In the genomic region with DNA sequence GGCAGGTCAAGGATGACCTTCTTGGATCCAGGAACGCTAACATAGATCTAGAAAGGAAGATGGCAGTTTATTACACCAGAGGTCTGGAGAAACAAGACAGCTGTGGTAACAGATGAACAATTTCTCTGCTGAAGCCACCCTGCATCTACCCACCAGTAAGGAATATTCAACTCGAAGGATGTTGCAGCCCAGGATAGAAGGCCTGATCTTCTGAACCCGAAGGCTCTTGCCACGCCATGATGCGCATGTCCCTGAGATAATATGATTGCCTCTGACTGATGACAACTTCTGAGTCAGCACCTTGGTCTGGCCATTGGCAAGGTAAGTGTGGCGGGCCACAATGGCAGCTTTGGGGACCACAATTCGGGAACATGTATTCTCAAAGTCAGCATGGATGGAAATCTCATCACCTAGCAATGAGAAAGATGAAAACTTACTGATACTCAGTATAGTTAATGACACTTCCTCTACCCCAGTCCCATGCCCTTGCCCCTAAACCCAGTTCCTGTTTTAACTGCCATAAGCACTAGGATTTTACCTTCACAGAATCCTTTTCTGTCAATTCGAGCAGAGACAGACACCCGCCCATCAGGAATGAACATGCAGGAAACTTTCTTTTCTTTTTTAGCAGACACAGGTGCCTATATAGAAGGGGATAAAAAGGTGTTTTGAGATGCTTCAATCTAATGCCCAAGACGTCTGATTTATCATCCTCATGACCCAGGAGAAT, we compare ENCODE assay signal across 8 cellular contexts. TPM values are rescaled to one million over a fixed set of nuclear protein-coding genes. Genes with fewer than 3 reads are reported as not detected.
DNase-seq lines count a peak whose midpoint lies in the region; ATAC-seq, FAIRE-seq and TF ChIP-seq lines count a peak whose summit lies in the region.

No MANE protein-coding gene starts in this region.

- no peaks in the 10 kb centered on the region for H3K9me3 Mint-ChIP-seq in chondrocyte (ENCODE audit: low read depth)
- peaks cover 0 to 8% (median 0%) of the 10 kb centered on the region in 9 donors for H3K9me3 Mint-ChIP-seq in naive thymus-derived CD8-positive, alpha-beta T cell

- H3K4me3 Mint-ChIP-seq in chondrocyte (ENCODE audit: unreplicated experiment): peak overlapping the region; percentile 80
- peak overlapping the region; percentile 91 to 100 (median 99) for H3K4me3 Mint-ChIP-seq in naive thymus-derived CD8-positive, alpha-beta T cell

- peaks cover 36% of the 10 kb centered on the region for H3K36me3 ChIP-seq in SJCRH30

- H3K4me1 ChIP-seq in SJCRH30: peaks cover 24% of the 10 kb centered on the region

- H3K36me3 Mint-ChIP-seq in chondrocyte (ENCODE audit: low read depth): peaks cover 14% of the 10 kb centered on the region
- H3K36me3 Mint-ChIP-seq in naive thymus-derived CD8-positive, alpha-beta T cell: peaks cover 45 to 54% (median 50%) of the 10 kb centered on the region in 3 donors

- POLR2A ChIA-PET in naive thymus-derived CD8-positive, alpha-beta T cell (lab: Charles Lee): interaction anchor here (0.5 to 30.6 kb wide), 9 partner anchors 6 to 134 kb away, joined by 5 to 1573 read pairs (median 49); partner anchors contain the start of genes ANKRD34A, LIX1L, PEX11B and POLR3GL

- no peaks in the 10 kb centered on the region for H3K27me3 ChIP-seq in SJCRH30

- DNase-seq in GM12892 (ENCODE audit: insufficient read length): no peak
- DNase-seq in SJCRH30: no peak
- DNase-seq in chondrocyte (ENCODE audit: low spot score): no peak
- peak in 2 of 10 donors; percentile 33 for DNase-seq in naive thymus-derived CD8-positive, alpha-beta T cell
- no peak for DNase-seq in NCI-H2196 treated with DMSO at 0.1 percent for 48 hours (lab: John Stamatoyannopoulos, UW; ENCODE audit: unreplicated experiment)
- no peak for DNase-seq in GOT3 (lab: John Stamatoyannopoulos, UW)
- DNase-seq in NCI-H82 (lab: John Stamatoyannopoulos, UW): no peak

- peak; percentile 26; the same call in 1 of the 2 replicates for TF ChIP-seq POLR2A in GM12892 (IDR thresholded peaks at IDR 0.05; ENCODE audit: low read depth, low read length)

- ATAC-seq in naive thymus-derived CD8-positive, alpha-beta T cell: no peak
- ATAC-seq in GM18870 (IDR thresholded peaks at IDR 0.05; ENCODE audit: unreplicated experiment): no peak

- H3K4me3 ChIP-seq in SJCRH30: peak overlapping the region; percentile 72

- H3K27me3 Mint-ChIP-seq in chondrocyte (ENCODE audit: low read depth): no peaks in the 10 kb centered on the region
- H3K27me3 Mint-ChIP-seq in naive thymus-derived CD8-positive, alpha-beta T cell: no peaks in the 10 kb centered on the region

- peaks cover 47% of the 10 kb centered on the region for H3K4me1 Mint-ChIP-seq in chondrocyte (ENCODE audit: low read depth)
- H3K4me1 Mint-ChIP-seq in naive thymus-derived CD8-positive, alpha-beta T cell: peaks cover 33 to 75% (median 55%) of the 10 kb centered on the region in 4 donors

- peak; percentile 46 for FAIRE-seq in GM12892 (lab: Jason Lieb, UNC)

- H3K27ac ChIP-seq in SJCRH30: no peak overlapping the region

- H3K9me3 ChIP-seq in SJCRH30 (replicated peaks): no peaks in the 10 kb centered on the region

- no peak for TF ChIP-seq CTCF in chondrocyte (IDR thresholded peaks at IDR 0.05)

- H3K27ac Mint-ChIP-seq in chondrocyte (ENCODE audit: unreplicated experiment): no peak overlapping the region
- H3K27ac Mint-ChIP-seq in naive thymus-derived CD8-positive, alpha-beta T cell: peak overlapping the region; percentile 90 to 100 (median 99)

RNA-seq across cellular contexts. Expression of gene TXNIP, which starts 1.8 kb away (rescaled TPM):
- polyA plus RNA-seq in GM12892 (2012; ENCODE audit: missing spikeins): 104 TPM
- 161 and 177 TPM in 2 replicates for total RNA-seq in SJCRH30 (2014; rRNA removed; shearing (Covaris generic))
- total RNA-seq in chondrocyte: 3.8 to 55.5 TPM (median 4.0 TPM) in 3 replicates
- 100 to 1,000 TPM; 836 to 848 TPM for total RNA-seq in naive thymus-derived CD8-positive, alpha-beta T cell
- 1,000 to 10,000 TPM; 4,009 to 5,114 (median 5,016) TPM for polyA plus RNA-seq in naive thymus-derived CD8-positive, alpha-beta T cell

RNA-seq across cellular contexts. Expression of gene HJV, which starts 27.0 kb away (rescaled TPM):
- not detected for polyA plus RNA-seq in GM12892 (2012; ENCODE audit: missing spikeins)
- total RNA-seq in SJCRH30 (2014; rRNA removed; shearing (Covaris generic)): 0.10 TPM in 2 replicates
- not detected in 3 replicates for total RNA-seq in chondrocyte
- not detected for total RNA-seq in naive thymus-derived CD8-positive, alpha-beta T cell
- polyA plus RNA-seq in naive thymus-derived CD8-positive, alpha-beta T cell: not detected

RNA-seq across cellular contexts. Expression of gene POLR3GL, which starts 30.1 kb away (rescaled TPM):
- polyA plus RNA-seq in GM12892 (2012; ENCODE audit: missing spikeins): 27.0 TPM
- 16.7 and 18.4 TPM in 2 replicates for total RNA-seq in SJCRH30 (2014; rRNA removed; shearing (Covaris generic))
- total RNA-seq in chondrocyte: 13.3 to 20.7 TPM (median 13.9 TPM) in 3 replicates
- total RNA-seq in naive thymus-derived CD8-positive, alpha-beta T cell: 10 to 100 TPM; 32.5 to 34.4 TPM
- polyA plus RNA-seq in naive thymus-derived CD8-positive, alpha-beta T cell: 100 to 1,000 TPM in 1 of 3 donors, 10 to 100 TPM in 2; 98.4 to 101 (median 98.6) TPM

RNA-seq across cellular contexts. Expression of gene ANKRD34A, which starts 30.2 kb away (rescaled TPM):
- 0.49 TPM for polyA plus RNA-seq in GM12892 (2012; ENCODE audit: missing spikeins)
- total RNA-seq in SJCRH30 (2014; rRNA removed; shearing (Covaris generic)): 0.69 and 0.84 TPM in 2 replicates
- 1.2 to 3.1 TPM (median 2.0 TPM) in 3 replicates for total RNA-seq in chondrocyte
- total RNA-seq in naive thymus-derived CD8-positive, alpha-beta T cell: 1 to 10 TPM in 1 of 2 experiments, under 1 TPM in 1; 0.96 to 1.6 TPM
- polyA plus RNA-seq in naive thymus-derived CD8-positive, alpha-beta T cell: under 1 TPM; 0.12 to 0.38 (median 0.25) TPM

RNA-seq across cellular contexts. Expression of gene LIX1L, which starts 36.7 kb away (rescaled TPM):
- 15.7 TPM for polyA plus RNA-seq in GM12892 (2012; ENCODE audit: missing spikeins)
- total RNA-seq in SJCRH30 (2014; rRNA removed; shearing (Covaris generic)): 33.4 and 35.6 TPM in 2 replicates
- total RNA-seq in chondrocyte: 50.3 to 57.1 TPM (median 53.0 TPM) in 3 replicates
- total RNA-seq in naive thymus-derived CD8-positive, alpha-beta T cell: 10 to 100 TPM; 54.6 to 59.4 TPM
- polyA plus RNA-seq in naive thymus-derived CD8-positive, alpha-beta T cell: 10 to 100 TPM; 26.3 to 31.7 (median 29.3) TPM
